Comparison of ENCODE assay signal across 9 cellular contexts in the genomic region with DNA sequence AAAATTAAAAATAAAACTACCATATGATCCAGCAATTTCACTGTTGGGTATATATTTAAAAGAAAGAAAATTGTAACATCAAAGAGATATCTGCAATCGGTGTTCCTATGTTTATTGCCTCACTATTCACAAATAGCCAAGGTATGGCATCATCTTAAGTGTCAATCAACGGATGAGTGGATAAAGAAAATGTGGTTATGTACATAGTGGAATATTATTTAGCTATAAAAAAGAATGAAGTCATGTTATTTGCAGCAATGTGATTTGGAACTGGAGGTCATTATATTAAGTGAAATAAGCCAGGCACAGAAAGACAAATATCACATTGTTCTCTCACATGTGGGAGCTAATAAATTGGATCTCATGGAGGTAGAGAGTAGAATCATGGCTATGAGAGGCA.
DNase-seq lines count a peak whose midpoint lies in the region; ATAC-seq and TF ChIP-seq lines count a peak whose summit lies in the region.
"Had no signal": no experiment of that assay in that cellular context is flagged by ENCODE, and none has a peak within 500 bp of the region (broad histone marks: within the 10 kb centered on the region; RNA-seq: fewer than 3 reads in every experiment).

No MANE protein-coding gene starts in this region.

- no peaks in the 10 kb centered on the region for H3K9me3 ChIP-seq in T-helper 17 cell (ENCODE audit: control insufficient read depth, low read length, poor library complexity, severe bottlenecking)
- H3K9me3 ChIP-seq: vagina had no signal

- H3K36me3 Mint-ChIP-seq in activated T-cell treated with anti-CD3 and anti-CD28 coated beads, Interleukin-2, amount 50 U/mL, for 4 hours (ENCODE audit: insufficient read depth) = no peaks in the 10 kb centered on the region
- peaks cover 2% of the 10 kb centered on the region for H3K36me3 Mint-ChIP-seq in T-helper 17 cell (ENCODE audit: low read depth)
- peaks cover 8 to 9% of the 10 kb centered on the region in 2 donors for H3K36me3 Mint-ChIP-seq in stimulated activated naive B cell treated with anti-CD40 and anti-IgM and Interleukin-4, amounts not matched to agents 10 μg/mL and 1 μg/mL and 100 μg/mL, for 72 hours

- H3K4me3 ChIP-seq in foreskin fibroblast (ENCODE audit: low read depth in 1 of 2, low read length in 2 of 2) = peak overlapping the region; percentile 32 to 44

- TF ChIP-seq CTCF in foreskin fibroblast (IDR thresholded peaks at IDR 0.05; ENCODE audit: low read depth, low read length) = no peak
- TF ChIP-seq CTCF in omental fat pad (IDR thresholded peaks at IDR 0.05) = no peak

- peak overlapping the region; percentile 69 for H3K27ac Mint-ChIP-seq in T-helper 17 cell
- no peak overlapping the region for H3K27ac Mint-ChIP-seq in stimulated activated naive B cell treated with anti-CD40 and anti-IgM and Interleukin-4, amounts not matched to agents 10 μg/mL and 1 μg/mL and 100 μg/mL, for 72 hours

- H3K4me1 Mint-ChIP-seq in activated T-cell treated with anti-CD3 and anti-CD28 coated beads, Interleukin-2, amount 50 U/mL, for 4 hours (ENCODE audit: low read depth) = peaks cover 18% of the 10 kb centered on the region
- peaks cover 10% of the 10 kb centered on the region for H3K4me1 Mint-ChIP-seq in T-helper 17 cell
- H3K4me1 Mint-ChIP-seq in stimulated activated naive B cell treated with anti-CD40 and anti-IgM and Interleukin-4, amounts not matched to agents 10 μg/mL and 1 μg/mL and 100 μg/mL, for 72 hours = peaks cover 9 to 19% of the 10 kb centered on the region in 2 donors

- H3K4me3 Mint-ChIP-seq in activated T-cell treated with anti-CD3 and anti-CD28 coated beads, Interleukin-2, amount 50 U/mL, for 4 hours = peak overlapping the region; percentile 74
- H3K4me3 Mint-ChIP-seq in T-helper 17 cell = peak overlapping the region; percentile 80
- peak overlapping the region; percentile 67 to 77 for H3K4me3 Mint-ChIP-seq in stimulated activated naive B cell treated with anti-CD40 and anti-IgM and Interleukin-4, amounts not matched to agents 10 μg/mL and 1 μg/mL and 100 μg/mL, for 72 hours

- H3K9me3 Mint-ChIP-seq in activated T-cell treated with anti-CD3 and anti-CD28 coated beads, Interleukin-2, amount 50 U/mL, for 4 hours = peaks cover 7% of the 10 kb centered on the region
- peaks cover 0 to 2% of the 10 kb centered on the region in 2 donors for H3K9me3 Mint-ChIP-seq in stimulated activated naive B cell treated with anti-CD40 and anti-IgM and Interleukin-4, amounts not matched to agents 10 μg/mL and 1 μg/mL and 100 μg/mL, for 72 hours

- DNase-seq in activated T-cell treated with anti-CD3 and anti-CD28 coated beads, Interleukin-2, amount 50 U/mL, for 4 hours = no peak
- no peak for DNase-seq in activated T-cell treated with anti-CD3 and anti-CD28 coated beads, Interleukin-2, amount 50 U/mL, for 1 hour
- DNase-seq in T-helper 17 cell = no peak
- peak in 1 of 2 donors; percentile 4 for DNase-seq in foreskin fibroblast
- no peak for DNase-seq in stimulated activated naive B cell treated with anti-CD40 and anti-IgM and Interleukin-4, amounts not matched to agents 10 μg/mL and 1 μg/mL and 100 μg/mL, for 72 hours
- DNase-seq in amygdala (lab: John Stamatoyannopoulos, UW) = no peak
- no peak for DNase-seq in NCI-H446 treated with DMSO at 0.1 percent for 48 hours (lab: John Stamatoyannopoulos, UW)
- no peak for DNase-seq in omental fat pad (ENCODE audit: low spot score)

- no peaks in the 10 kb centered on the region for H3K27me3 Mint-ChIP-seq in activated T-cell treated with anti-CD3 and anti-CD28 coated beads, Interleukin-2, amount 50 U/mL, for 4 hours (ENCODE audit: low read depth)
- H3K27me3 Mint-ChIP-seq in T-helper 17 cell = no peaks in the 10 kb centered on the region
- H3K27me3 Mint-ChIP-seq in stimulated activated naive B cell treated with anti-CD40 and anti-IgM and Interleukin-4, amounts not matched to agents 10 μg/mL and 1 μg/mL and 100 μg/mL, for 72 hours = no peaks in the 10 kb centered on the region

- no peak for ATAC-seq in activated T-cell treated with anti-CD3 and anti-CD28 coated beads, Interleukin-2, amount 50 U/mL, for 4 hours
- no peak for ATAC-seq in T-helper 17 cell
- ATAC-seq in stimulated activated naive B cell treated with anti-CD40 and anti-IgM and Interleukin-4, amounts not matched to agents 10 μg/mL and 1 μg/mL and 100 μg/mL, for 72 hours (replicated peaks) = no peak
- ATAC-seq in omental fat pad (ENCODE audit: low FRiP score) = no peak
